In genomic region chr17:29005936-29006438, GRCh38 we compare ENCODE assay signal across 7 cellular contexts. TPM values are rescaled to one million over a fixed set of nuclear protein-coding genes. Genes with fewer than 3 reads are reported as not detected.
DNase-seq lines count a peak whose midpoint lies in the region; ATAC-seq and TF ChIP-seq lines count a peak whose summit lies in the region.

TSS of gene SEZ6 (minus strand) at chr17:29006033. CDS start at chr17:29005869, 164 bp downstream.

- H3K4me3 ChIP-seq in H7 (ENCODE audit: insufficient read depth, low read depth, low read length), result peak within 1 kb of the TSS; percentile 16

- DNase-seq in H7 (peak; percentile 97), NCI-H69 (lab: John Stamatoyannopoulos, UW) (peak; percentile 94), activated T-cell treated with anti-CD3 and anti-CD28 coated beads for 1 hour (ENCODE audit: low read depth) (peak; percentile 45), erythroblast (lab: John Stamatoyannopoulos, UW) (peak; percentile 68 to 70), myocyte (ENCODE audit: low read depth) (peak; percentile 78)
- peak; percentile 24 to 26 for DNase-seq in stimulated activated CD8-positive, alpha-beta memory T cell treated with anti-CD3 and anti-CD28 coated beads, Interleukin-7, amount 100 ng/mL, for 1 hour (ENCODE audit: low read depth in 2 of 2)

- ATAC-seq in HG03045 (IDR thresholded peaks at IDR 0.05; ENCODE audit: unreplicated experiment), result no peak

- TF ChIP-seq POLR2A in erythroblast (IDR thresholded peaks at IDR 0.05; ENCODE audit: low read length), result no peak

- H3K27me3 ChIP-seq in H7 (ENCODE audit: control insufficient read depth, insufficient read depth, low read length), result peaks cover 25% of the 10 kb centered on the region

- no peaks in the 10 kb centered on the region for H3K36me3 ChIP-seq in H7 (replicated peaks; ENCODE audit: control insufficient read depth, insufficient read depth, low read length)

RNA-seq across cellular contexts. Expression of gene SEZ6, which starts in this region (rescaled TPM):
- total RNA-seq in H7 (2014; rRNA removed; shearing (Covaris generic)), result 0.37 and 0.83 TPM in 2 replicates
- total RNA-seq in myocyte, result 0.16 and 0.57 TPM in 2 replicates
- polyA plus RNA-seq in myocyte (2012), result 0.78 TPM

Comparison
In these comparisons a context has a peak if more than half of its experiments do, and no peak if none do; other contexts are left out.
1. Peak in DNase-seq and H3K4me3 ChIP-seq in H7; RNA of the gene not detected or under 1 TPM.
2. Peak in DNase-seq in myocyte; RNA of the gene not detected or under 1 TPM.
3. DNase-seq: peak in every context shown above with its lines; median percentile 97 in H7; 94 in NCI-H69; 78 in myocyte; 69 in erythroblast; 45 in activated T-cell treated with anti-CD3 and anti-CD28 coated beads for 1 hour; 25 in stimulated activated CD8-positive, alpha-beta memory T cell treated with anti-CD3 and anti-CD28 coated beads, Interleukin-7, amount 100 ng/mL, for 1 hour.